ENCODE assay signal across 1 cellular context in the genomic region with DNA sequence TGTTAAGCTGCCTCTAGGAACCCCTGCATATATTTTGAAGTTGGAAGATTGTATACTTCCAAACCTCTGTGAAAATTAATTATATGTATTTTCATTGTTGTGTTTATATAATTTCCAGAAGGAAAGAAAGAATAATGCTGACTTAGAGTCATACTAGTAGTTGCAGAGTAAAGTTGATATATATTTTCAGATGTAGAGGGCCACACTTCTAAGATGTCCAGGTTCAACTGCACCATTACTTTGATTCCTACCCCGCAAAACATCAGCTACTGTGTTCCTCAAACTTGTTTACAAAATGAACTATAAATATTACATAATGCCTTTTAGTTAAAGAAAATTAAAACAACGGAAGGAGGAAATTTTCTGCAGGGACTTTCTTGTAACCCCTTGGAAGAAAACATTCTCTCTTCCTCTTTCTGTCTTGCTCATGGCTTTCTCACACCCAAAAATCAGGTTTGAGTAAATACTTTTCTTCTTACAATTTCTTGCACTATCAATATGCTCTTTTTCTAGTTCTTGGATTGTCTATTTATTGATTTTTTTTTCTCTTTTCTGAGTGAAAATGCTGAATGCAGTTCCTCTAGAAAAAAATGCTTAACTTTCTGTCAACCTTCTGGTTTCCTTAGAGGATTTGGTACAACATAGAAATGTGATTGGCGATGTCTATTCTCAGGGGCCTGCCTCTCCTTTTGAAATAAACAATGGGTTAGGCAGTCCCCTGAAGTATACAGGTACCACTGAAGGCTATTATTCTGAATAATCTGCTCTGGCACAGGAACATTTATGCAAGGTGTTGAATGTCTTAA.
TF ChIP-seq lines count a peak whose summit lies in the region.

No MANE protein-coding gene starts in this region.

TF ChIP-seq in GM12878, 131 proteins besides CTCF, POLR2A, EP300 and RAD21 (continued from another document):
- TF ChIP-seq, protein P1, sequence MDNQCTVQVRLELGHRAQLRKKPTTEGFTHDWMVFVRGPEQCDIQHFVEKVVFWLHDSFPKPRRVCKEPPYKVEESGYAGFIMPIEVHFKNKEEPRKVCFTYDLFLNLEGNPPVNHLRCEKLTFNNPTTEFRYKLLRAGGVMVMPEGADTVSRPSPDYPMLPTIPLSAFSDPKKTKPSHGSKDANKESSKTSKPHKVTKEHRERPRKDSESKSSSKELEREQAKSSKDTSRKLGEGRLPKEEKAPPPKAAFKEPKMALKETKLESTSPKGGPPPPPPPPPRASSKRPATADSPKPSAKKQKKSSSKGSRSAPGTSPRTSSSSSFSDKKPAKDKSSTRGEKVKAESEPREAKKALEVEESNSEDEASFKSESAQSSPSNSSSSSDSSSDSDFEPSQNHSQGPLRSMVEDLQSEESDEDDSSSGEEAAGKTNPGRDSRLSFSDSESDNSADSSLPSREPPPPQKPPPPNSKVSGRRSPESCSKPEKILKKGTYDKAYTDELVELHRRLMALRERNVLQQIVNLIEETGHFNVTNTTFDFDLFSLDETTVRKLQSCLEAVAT (IDR thresholded peaks at IDR 0.05): no peak
- TF ChIP-seq CREM (IDR thresholded peaks at IDR 0.05; ENCODE audit: low read depth): no peak
- no peak for TF ChIP-seq CHD1 (IDR thresholded peaks at IDR 0.05; ENCODE audit: low read depth, low read length)
- TF ChIP-seq ZNF217 (IDR thresholded peaks at IDR 0.05): 0 out of 2 replicates have a peak, but pooled peaks have one; percentile 23
- TF ChIP-seq, protein P2, sequence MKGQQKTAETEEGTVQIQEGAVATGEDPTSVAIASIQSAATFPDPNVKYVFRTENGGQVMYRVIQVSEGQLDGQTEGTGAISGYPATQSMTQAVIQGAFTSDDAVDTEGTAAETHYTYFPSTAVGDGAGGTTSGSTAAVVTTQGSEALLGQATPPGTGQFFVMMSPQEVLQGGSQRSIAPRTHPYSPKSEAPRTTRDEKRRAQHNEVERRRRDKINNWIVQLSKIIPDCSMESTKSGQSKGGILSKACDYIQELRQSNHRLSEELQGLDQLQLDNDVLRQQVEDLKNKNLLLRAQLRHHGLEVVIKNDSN (IDR thresholded peaks at IDR 0.05; ENCODE audit: borderline replicate concordance, extremely low read length, insufficient read depth, low read depth, low read length): no peak
- TF ChIP-seq NFXL1 (IDR thresholded peaks at IDR 0.05; ENCODE audit: borderline replicate concordance): no peak
- no peak for TF ChIP-seq STAT1 (conservative IDR thresholded peaks at IDR 0.05)
- TF ChIP-seq SREBF1 (IDR thresholded peaks at IDR 0.05; ENCODE audit: low read length): no peak
- no peak for TF ChIP-seq SMC3 (IDR thresholded peaks at IDR 0.05; ENCODE audit: borderline replicate concordance, low read length)
- TF ChIP-seq NFIC (IDR thresholded peaks at IDR 0.05; ENCODE audit: low read depth, low read length): peak; percentile 65; the same call in 1 of the 2 replicates
- TF ChIP-seq, protein P3, sequence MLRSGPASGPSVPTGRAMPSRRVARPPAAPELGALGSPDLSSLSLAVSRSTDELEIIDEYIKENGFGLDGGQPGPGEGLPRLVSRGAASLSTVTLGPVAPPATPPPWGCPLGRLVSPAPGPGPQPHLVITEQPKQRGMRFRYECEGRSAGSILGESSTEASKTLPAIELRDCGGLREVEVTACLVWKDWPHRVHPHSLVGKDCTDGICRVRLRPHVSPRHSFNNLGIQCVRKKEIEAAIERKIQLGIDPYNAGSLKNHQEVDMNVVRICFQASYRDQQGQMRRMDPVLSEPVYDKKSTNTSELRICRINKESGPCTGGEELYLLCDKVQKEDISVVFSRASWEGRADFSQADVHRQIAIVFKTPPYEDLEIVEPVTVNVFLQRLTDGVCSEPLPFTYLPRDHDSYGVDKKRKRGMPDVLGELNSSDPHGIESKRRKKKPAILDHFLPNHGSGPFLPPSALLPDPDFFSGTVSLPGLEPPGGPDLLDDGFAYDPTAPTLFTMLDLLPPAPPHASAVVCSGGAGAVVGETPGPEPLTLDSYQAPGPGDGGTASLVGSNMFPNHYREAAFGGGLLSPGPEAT (IDR thresholded peaks at IDR 0.05; ENCODE audit: low read depth): peak; percentile 75
- TF ChIP-seq DPF2 (IDR thresholded peaks at IDR 0.05): peak; percentile 59; the same call in 1 of the 2 replicates
- TF ChIP-seq EGR1 (IDR thresholded peaks at IDR 0.05; ENCODE audit: borderline replicate concordance in 1 of 2, low read depth in 2 of 2, low read length in 2 of 2): no peak
- TF ChIP-seq, protein P4, sequence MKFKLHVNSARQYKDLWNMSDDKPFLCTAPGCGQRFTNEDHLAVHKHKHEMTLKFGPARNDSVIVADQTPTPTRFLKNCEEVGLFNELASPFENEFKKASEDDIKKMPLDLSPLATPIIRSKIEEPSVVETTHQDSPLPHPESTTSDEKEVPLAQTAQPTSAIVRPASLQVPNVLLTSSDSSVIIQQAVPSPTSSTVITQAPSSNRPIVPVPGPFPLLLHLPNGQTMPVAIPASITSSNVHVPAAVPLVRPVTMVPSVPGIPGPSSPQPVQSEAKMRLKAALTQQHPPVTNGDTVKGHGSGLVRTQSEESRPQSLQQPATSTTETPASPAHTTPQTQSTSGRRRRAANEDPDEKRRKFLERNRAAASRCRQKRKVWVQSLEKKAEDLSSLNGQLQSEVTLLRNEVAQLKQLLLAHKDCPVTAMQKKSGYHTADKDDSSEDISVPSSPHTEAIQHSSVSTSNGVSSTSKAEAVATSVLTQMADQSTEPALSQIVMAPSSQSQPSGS (IDR thresholded peaks at IDR 0.05; ENCODE audit: low read length): 0 out of 2 replicates have a peak, but pooled peaks have one; percentile 41
- no peak for TF ChIP-seq TAF1 (IDR thresholded peaks at IDR 0.05; ENCODE audit: borderline replicate concordance, low read depth, low read length)
- no peak for TF ChIP-seq MYB (IDR thresholded peaks at IDR 0.05; ENCODE audit: borderline replicate concordance, low read depth, low read length)
- TF ChIP-seq, protein P5, sequence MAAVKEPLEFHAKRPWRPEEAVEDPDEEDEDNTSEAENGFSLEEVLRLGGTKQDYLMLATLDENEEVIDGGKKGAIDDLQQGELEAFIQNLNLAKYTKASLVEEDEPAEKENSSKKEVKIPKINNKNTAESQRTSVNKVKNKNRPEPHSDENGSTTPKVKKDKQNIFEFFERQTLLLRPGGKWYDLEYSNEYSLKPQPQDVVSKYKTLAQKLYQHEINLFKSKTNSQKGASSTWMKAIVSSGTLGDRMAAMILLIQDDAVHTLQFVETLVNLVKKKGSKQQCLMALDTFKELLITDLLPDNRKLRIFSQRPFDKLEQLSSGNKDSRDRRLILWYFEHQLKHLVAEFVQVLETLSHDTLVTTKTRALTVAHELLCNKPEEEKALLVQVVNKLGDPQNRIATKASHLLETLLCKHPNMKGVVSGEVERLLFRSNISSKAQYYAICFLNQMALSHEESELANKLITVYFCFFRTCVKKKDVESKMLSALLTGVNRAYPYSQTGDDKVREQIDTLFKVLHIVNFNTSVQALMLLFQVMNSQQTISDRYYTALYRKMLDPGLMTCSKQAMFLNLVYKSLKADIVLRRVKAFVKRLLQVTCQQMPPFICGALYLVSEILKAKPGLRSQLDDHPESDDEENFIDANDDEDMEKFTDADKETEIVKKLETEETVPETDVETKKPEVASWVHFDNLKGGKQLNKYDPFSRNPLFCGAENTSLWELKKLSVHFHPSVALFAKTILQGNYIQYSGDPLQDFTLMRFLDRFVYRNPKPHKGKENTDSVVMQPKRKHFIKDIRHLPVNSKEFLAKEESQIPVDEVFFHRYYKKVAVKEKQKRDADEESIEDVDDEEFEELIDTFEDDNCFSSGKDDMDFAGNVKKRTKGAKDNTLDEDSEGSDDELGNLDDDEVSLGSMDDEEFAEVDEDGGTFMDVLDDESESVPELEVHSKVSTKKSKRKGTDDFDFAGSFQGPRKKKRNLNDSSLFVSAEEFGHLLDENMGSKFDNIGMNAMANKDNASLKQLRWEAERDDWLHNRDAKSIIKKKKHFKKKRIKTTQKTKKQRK (IDR thresholded peaks at IDR 0.05; ENCODE audit: low read depth, low read length): no peak
- TF ChIP-seq TARDBP (IDR thresholded peaks at IDR 0.05; ENCODE audit: borderline replicate concordance): no peak
- peak; percentile 80 for TF ChIP-seq SPI1 (IDR thresholded peaks at IDR 0.05; ENCODE audit: borderline replicate concordance, insufficient read depth, low read depth, low read length)
- peak; percentile 44 for TF ChIP-seq JUNB (IDR thresholded peaks at IDR 0.05)
- no peak for TF ChIP-seq CBX5 (IDR thresholded peaks at IDR 0.05; ENCODE audit: low read depth)
- TF ChIP-seq TCF12 (IDR thresholded peaks at IDR 0.05; ENCODE audit: low read depth, low read length): no peak
- TF ChIP-seq MTA3 (IDR thresholded peaks at IDR 0.05; ENCODE audit: borderline replicate concordance, low read length): no peak
- peak; percentile 43 for TF ChIP-seq MEF2B (IDR thresholded peaks at IDR 0.05; ENCODE audit: partially characterized antibody, poor library complexity, severe bottlenecking)
- TF ChIP-seq, protein P6, sequence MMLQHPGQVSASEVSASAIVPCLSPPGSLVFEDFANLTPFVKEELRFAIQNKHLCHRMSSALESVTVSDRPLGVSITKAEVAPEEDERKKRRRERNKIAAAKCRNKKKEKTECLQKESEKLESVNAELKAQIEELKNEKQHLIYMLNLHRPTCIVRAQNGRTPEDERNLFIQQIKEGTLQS (IDR thresholded peaks at IDR 0.05; ENCODE audit: borderline replicate concordance, extremely low read depth, low read depth, low read length): no peak
- no peak for TF ChIP-seq CHD2 (IDR thresholded peaks at IDR 0.05; ENCODE audit: borderline replicate concordance, low read depth, low read length)
- TF ChIP-seq IKZF2 (IDR thresholded peaks at IDR 0.05): peak; percentile 62 to 74; a peak in 3 of 4 replicates
- no peak for TF ChIP-seq YBX1 (IDR thresholded peaks at IDR 0.05)
- TF ChIP-seq, protein P7, sequence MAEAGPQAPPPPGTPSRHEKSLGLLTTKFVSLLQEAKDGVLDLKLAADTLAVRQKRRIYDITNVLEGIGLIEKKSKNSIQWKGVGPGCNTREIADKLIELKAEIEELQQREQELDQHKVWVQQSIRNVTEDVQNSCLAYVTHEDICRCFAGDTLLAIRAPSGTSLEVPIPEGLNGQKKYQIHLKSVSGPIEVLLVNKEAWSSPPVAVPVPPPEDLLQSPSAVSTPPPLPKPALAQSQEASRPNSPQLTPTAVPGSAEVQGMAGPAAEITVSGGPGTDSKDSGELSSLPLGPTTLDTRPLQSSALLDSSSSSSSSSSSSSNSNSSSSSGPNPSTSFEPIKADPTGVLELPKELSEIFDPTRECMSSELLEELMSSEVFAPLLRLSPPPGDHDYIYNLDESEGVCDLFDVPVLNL (IDR thresholded peaks at IDR 0.05; ENCODE audit: low read depth, low read length): no peak
- TF ChIP-seq, protein P8, sequence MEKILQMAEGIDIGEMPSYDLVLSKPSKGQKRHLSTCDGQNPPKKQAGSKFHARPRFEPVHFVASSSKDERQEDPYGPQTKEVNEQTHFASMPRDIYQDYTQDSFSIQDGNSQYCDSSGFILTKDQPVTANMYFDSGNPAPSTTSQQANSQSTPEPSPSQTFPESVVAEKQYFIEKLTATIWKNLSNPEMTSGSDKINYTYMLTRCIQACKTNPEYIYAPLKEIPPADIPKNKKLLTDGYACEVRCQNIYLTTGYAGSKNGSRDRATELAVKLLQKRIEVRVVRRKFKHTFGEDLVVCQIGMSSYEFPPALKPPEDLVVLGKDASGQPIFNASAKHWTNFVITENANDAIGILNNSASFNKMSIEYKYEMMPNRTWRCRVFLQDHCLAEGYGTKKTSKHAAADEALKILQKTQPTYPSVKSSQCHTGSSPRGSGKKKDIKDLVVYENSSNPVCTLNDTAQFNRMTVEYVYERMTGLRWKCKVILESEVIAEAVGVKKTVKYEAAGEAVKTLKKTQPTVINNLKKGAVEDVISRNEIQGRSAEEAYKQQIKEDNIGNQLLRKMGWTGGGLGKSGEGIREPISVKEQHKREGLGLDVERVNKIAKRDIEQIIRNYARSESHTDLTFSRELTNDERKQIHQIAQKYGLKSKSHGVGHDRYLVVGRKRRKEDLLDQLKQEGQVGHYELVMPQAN (conservative IDR thresholded peaks at IDR 0.05): no peak
